Comparison of ENCODE assay signal across 1 cellular context in genomic region chr11:3933165-3933628, GRCh38.
TF ChIP-seq lines count a peak whose summit lies in the region.

No MANE protein-coding gene starts in this region.

TF ChIP-seq in HepG2, 621 proteins besides CTCF, POLR2A, EP300 and RAD21 (continued from another document and continues in another):
- peak; percentile 93 for TF ChIP-seq ZNF280D (CRISPR knock-in tag; IDR thresholded peaks at IDR 0.05)
- TF ChIP-seq ZNF180 (CRISPR knock-in tag; IDR thresholded peaks at IDR 0.05; ENCODE audit: borderline replicate concordance, low read depth), result no peak
- TF ChIP-seq TCF7 (IDR thresholded peaks at IDR 0.05; ENCODE audit: low read depth), result peak; percentile 77
- no peak for TF ChIP-seq ZFP82 (CRISPR knock-in tag; IDR thresholded peaks at IDR 0.05; ENCODE audit: borderline replicate concordance)
- TF ChIP-seq REL (CRISPR knock-in tag; conservative IDR thresholded peaks at IDR 0.05), result no peak
- no peak for TF ChIP-seq TIGD3 (CRISPR knock-in tag; IDR thresholded peaks at IDR 0.05; ENCODE audit: borderline replicate concordance)
- no peak for TF ChIP-seq EED (CRISPR knock-in tag; IDR thresholded peaks at IDR 0.05)
- no peak for TF ChIP-seq ZFP90 (CRISPR knock-in tag; IDR thresholded peaks at IDR 0.05; ENCODE audit: borderline replicate concordance)
- TF ChIP-seq ZNF530 (CRISPR knock-in tag; IDR thresholded peaks at IDR 0.05; ENCODE audit: low read depth), result no peak
- no peak for TF ChIP-seq ZNF704 (CRISPR knock-in tag; IDR thresholded peaks at IDR 0.05; ENCODE audit: borderline replicate concordance)
- no peak for TF ChIP-seq ZNF431 (CRISPR knock-in tag; IDR thresholded peaks at IDR 0.05; ENCODE audit: borderline replicate concordance, low read depth)
- no peak for TF ChIP-seq RAD51 (IDR thresholded peaks at IDR 0.05; ENCODE audit: borderline replicate concordance)
- no peak for TF ChIP-seq SIX4 (CRISPR knock-in tag; IDR thresholded peaks at IDR 0.05)
- no peak for TF ChIP-seq DZIP1 (CRISPR knock-in tag; IDR thresholded peaks at IDR 0.05)
- TF ChIP-seq ELF1 (CRISPR knock-in tag; IDR thresholded peaks at IDR 0.05), result no peak
- no peak for TF ChIP-seq SIN3B (IDR thresholded peaks at IDR 0.05; ENCODE audit: low read length)
- no peak for TF ChIP-seq MLXIP (CRISPR knock-in tag; IDR thresholded peaks at IDR 0.05; ENCODE audit: borderline replicate concordance)
- no peak; a peak in 1 of 4 replicates for TF ChIP-seq MAFK (conservative IDR thresholded peaks at IDR 0.05 in 1 of 2, IDR thresholded peaks at IDR 0.05 in 1 of 2; ENCODE audit: low read length in 2 of 2)
- TF ChIP-seq IKZF4 (CRISPR knock-in tag; IDR thresholded peaks at IDR 0.05; ENCODE audit: borderline replicate concordance, low read depth, not compliant biosample characterization), result no peak
- TF ChIP-seq ZZZ3 (CRISPR knock-in tag; IDR thresholded peaks at IDR 0.05; ENCODE audit: borderline replicate concordance), result no peak
- TF ChIP-seq ZNF510 (CRISPR knock-in tag; IDR thresholded peaks at IDR 0.05; ENCODE audit: low read depth), result no peak
- TF ChIP-seq CREB1 (IDR thresholded peaks at IDR 0.05), result no peak
- peak; percentile 66 for TF ChIP-seq CREB1 (CRISPR knock-in tag; IDR thresholded peaks at IDR 0.05)
- TF ChIP-seq KLF15 (CRISPR knock-in tag; IDR thresholded peaks at IDR 0.05; ENCODE audit: borderline replicate concordance), result no peak
- no peak for TF ChIP-seq ZBTB34 (CRISPR knock-in tag; IDR thresholded peaks at IDR 0.05)
- TF ChIP-seq PHF5A (CRISPR knock-in tag; IDR thresholded peaks at IDR 0.05; ENCODE audit: low read depth, unreplicated experiment), result peak; percentile 77
- TF ChIP-seq ZNF292 (CRISPR knock-in tag; IDR thresholded peaks at IDR 0.05; ENCODE audit: borderline replicate concordance, low read depth), result peak; percentile 57
- no peak for TF ChIP-seq ZBTB4 (CRISPR knock-in tag; IDR thresholded peaks at IDR 0.05; ENCODE audit: borderline replicate concordance)
- TF ChIP-seq ARHGAP35 (CRISPR knock-in tag; IDR thresholded peaks at IDR 0.05; ENCODE audit: borderline replicate concordance), result no peak
- no peak for TF ChIP-seq ERF (CRISPR knock-in tag; IDR thresholded peaks at IDR 0.05)
- no peak for TF ChIP-seq STAT5B (CRISPR knock-in tag; IDR thresholded peaks at IDR 0.05)
- no peak for TF ChIP-seq AHR (CRISPR knock-in tag; IDR thresholded peaks at IDR 0.05)
- TF ChIP-seq GPBP1L1 (CRISPR knock-in tag; IDR thresholded peaks at IDR 0.05), result no peak
- peak; percentile 83; the same call in 1 of the 2 replicates for TF ChIP-seq RXRB (CRISPR knock-in tag; IDR thresholded peaks at IDR 0.05; ENCODE audit: borderline replicate concordance)
- TF ChIP-seq ZBTB33 (CRISPR knock-in tag; IDR thresholded peaks at IDR 0.05), result no peak; the same call in 1 of the 2 replicates
- TF ChIP-seq ZNF382 (CRISPR knock-in tag; IDR thresholded peaks at IDR 0.05; ENCODE audit: borderline replicate concordance), result no peak
- peak; percentile 91; the same call in 1 of the 2 replicates for TF ChIP-seq ZNF614 (CRISPR knock-in tag; IDR thresholded peaks at IDR 0.05; ENCODE audit: borderline replicate concordance)
- TF ChIP-seq PTBP1 (IDR thresholded peaks at IDR 0.05; ENCODE audit: low read depth, low read length, poor library complexity, severe bottlenecking), result no peak
- no peak for TF ChIP-seq ZNF224 (CRISPR knock-in tag; IDR thresholded peaks at IDR 0.05)
- no peak; the same call in 1 of the 2 replicates for TF ChIP-seq SAFB2 (CRISPR knock-in tag; IDR thresholded peaks at IDR 0.05; ENCODE audit: borderline replicate concordance, low read depth)
- TF ChIP-seq ZFP36 (IDR thresholded peaks at IDR 0.05; ENCODE audit: borderline replicate concordance, low read depth, low read length, partially characterized antibody), result no peak
- TF ChIP-seq HNRNPL (IDR thresholded peaks at IDR 0.05; ENCODE audit: low read depth, low read length), result no peak
- no peak for TF ChIP-seq HNRNPH1 (optimal IDR thresholded peaks at IDR 0.05; ENCODE audit: low read depth, low read length)
- no peak for TF ChIP-seq SMARCC2 (IDR thresholded peaks at IDR 0.05)
